ENCODE assay signal across 9 cellular contexts in the genomic region with DNA sequence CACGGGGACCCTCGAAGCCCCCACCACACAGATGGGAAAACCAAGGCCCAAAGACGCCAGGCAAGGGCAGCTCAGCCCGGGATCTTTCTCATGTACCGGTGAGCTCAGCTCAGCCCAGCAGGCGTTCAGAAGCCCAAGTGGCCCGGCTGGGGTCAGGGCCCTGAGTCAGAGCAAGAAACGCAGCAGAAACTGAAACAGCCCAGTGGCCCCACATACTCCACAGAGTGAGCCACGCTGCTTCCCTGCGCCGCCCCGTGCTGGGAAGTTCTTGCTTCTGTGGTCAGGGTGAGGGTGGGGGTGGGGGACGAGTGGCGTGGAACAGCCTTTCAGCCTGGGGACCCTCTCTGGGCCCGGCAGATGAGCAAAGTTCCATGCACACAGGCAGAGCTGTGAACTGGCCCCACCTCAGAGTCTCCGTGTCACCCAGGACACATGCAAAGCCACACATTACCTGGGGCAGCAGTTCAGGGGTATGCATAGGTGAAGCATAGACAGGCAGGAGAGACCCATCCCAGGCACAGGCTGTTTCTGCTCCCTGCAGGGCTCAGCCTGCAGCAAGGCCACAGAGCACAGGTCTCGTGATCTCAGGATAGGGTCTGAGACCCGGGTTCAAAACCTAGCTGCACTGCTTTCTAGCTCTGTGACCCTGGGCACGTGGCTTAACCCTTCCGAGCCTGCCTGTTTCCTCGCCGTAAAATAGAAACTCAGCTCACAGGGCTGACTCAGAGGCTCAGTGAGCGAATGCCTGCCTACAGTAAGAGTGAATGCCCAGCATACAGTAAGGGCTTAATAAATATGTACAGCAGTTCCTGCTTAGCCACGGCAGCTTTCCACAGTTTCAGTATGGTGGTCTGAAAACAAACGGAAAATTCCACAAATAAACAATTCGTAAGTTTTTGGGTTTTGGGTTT. TPM values are rescaled to one million over a fixed set of nuclear protein-coding genes. Genes with fewer than 3 reads are reported as not detected.
DNase-seq lines count a peak whose midpoint lies in the region; ATAC-seq and TF ChIP-seq lines count a peak whose summit lies in the region.
"Had no signal": no experiment of that assay in that cellular context is flagged by ENCODE, and none has a peak within 500 bp of the region (broad histone marks: within the 10 kb centered on the region; RNA-seq: fewer than 3 reads in every experiment).

No MANE protein-coding gene starts in this region.

- intact Hi-C loops in natural killer cell (cut with micrococcal nuclease), result no loop called here

- peaks cover 47% of the 10 kb centered on the region for H3K4me1 ChIP-seq in CD8-positive, alpha-beta memory T cell (ENCODE audit: insufficient read depth, low read length)

- peaks cover 42 to 76% (median 43%) of the 10 kb centered on the region in 3 donors for H3K4me1 Mint-ChIP-seq in CD8-positive, alpha-beta memory T cell
- H3K4me1 Mint-ChIP-seq in natural killer cell, result peaks cover 19 to 46% of the 10 kb centered on the region in 2 donors

- H3K4me3 Mint-ChIP-seq in CD8-positive, alpha-beta memory T cell, result peak overlapping the region; percentile 13 to 73 (median 65)
- H3K4me3 Mint-ChIP-seq in natural killer cell, result no peak overlapping the region

- H3K27me3 ChIP-seq in CD8-positive, alpha-beta memory T cell (ENCODE audit: insufficient read depth, low read length, poor library complexity, severe bottlenecking), result no peaks in the 10 kb centered on the region

- H3K27ac ChIP-seq in CD8-positive, alpha-beta memory T cell (ENCODE audit: low read depth, low read length), result peak overlapping the region; percentile 32
- H3K27ac ChIP-seq: epithelial cell of prostate had no signal

- CTCF ChIA-PET in CD8-positive, alpha-beta memory T cell (lab: Charles Lee), result interaction anchor here (0.8 to 1.8 kb wide), 2 partner anchors 56 to 80 kb away, joined by 3 to 4 read pairs; no protein-coding TSS in a partner anchor

- H3K9me3 ChIP-seq in CD8-positive, alpha-beta memory T cell (ENCODE audit: low read length), result no peaks in the 10 kb centered on the region

- H3K4me3 ChIP-seq in CD8-positive, alpha-beta memory T cell (ENCODE audit: low read length), result peak overlapping the region; percentile 36

- peak in 1 of 5 donors; percentile 16 for DNase-seq in CD8-positive, alpha-beta memory T cell
- DNase-seq in activated T-cell treated with anti-CD3 and anti-CD28 coated beads, Interleukin-2, amount 50 U/mL, for 48 hours, result peak; percentile 83 to 85
- DNase-seq in natural killer cell (no peak), NCI-H345 (lab: John Stamatoyannopoulos, UW) (no peak), DMS114 treated with DMSO at 0.1 percent for 48 hours (lab: John Stamatoyannopoulos, UW; ENCODE audit: unreplicated experiment) (no peak)
- DNase-seq in NK-92 treated with Interleukin-12 subunit alpha and Interleukin-12 subunit beta, amount 100 ng/mL, for 24 hours (lab: John Stamatoyannopoulos, UW), result no peak

- peak overlapping the region in 7 of 8 donors; percentile 11 to 92 (median 68) for H3K27ac Mint-ChIP-seq in CD8-positive, alpha-beta memory T cell
- H3K27ac Mint-ChIP-seq in natural killer cell, result peak overlapping the region in 1 of 2 donors; percentile 70

- H3K36me3 Mint-ChIP-seq in CD8-positive, alpha-beta memory T cell, result no peaks in the 10 kb centered on the region
- no peaks in the 10 kb centered on the region for H3K36me3 Mint-ChIP-seq in natural killer cell

- H3K27me3 Mint-ChIP-seq in CD8-positive, alpha-beta memory T cell, result no peaks in the 10 kb centered on the region
- H3K27me3 Mint-ChIP-seq in natural killer cell (ENCODE audit: low read depth in 2 of 2), result no peaks in the 10 kb centered on the region

- POLR2A ChIA-PET in CD8-positive, alpha-beta memory T cell (lab: Charles Lee), result no interaction called here

- no peaks in the 10 kb centered on the region for H3K9me3 Mint-ChIP-seq in CD8-positive, alpha-beta memory T cell
- no peaks in the 10 kb centered on the region for H3K9me3 Mint-ChIP-seq in natural killer cell

- ATAC-seq in GM21381 (IDR thresholded peaks at IDR 0.05; ENCODE audit: unreplicated experiment) (peak; percentile 65), HG03558 (IDR thresholded peaks at IDR 0.05; ENCODE audit: extremely low read depth, unreplicated experiment) (peak; percentile 66), natural killer cell (peak; percentile 70 to 73 (median 72))

- H3K36me3 ChIP-seq in CD8-positive, alpha-beta memory T cell (ENCODE audit: insufficient read depth, low read length), result no peaks in the 10 kb centered on the region

- no peak for TF ChIP-seq CTCF in natural killer cell (IDR thresholded peaks at IDR 0.05)

RNA-seq across cellular contexts. Expression of a gene that starts 21.6 kb away (rescaled TPM):
- total RNA-seq in CD8-positive, alpha-beta memory T cell, result 10 to 100 TPM; 96.6 to 97.4 TPM
- 16.7 TPM for polyA plus RNA-seq in CD8-positive, alpha-beta memory T cell
- 100 to 1,000 TPM; 109 to 126 (median 125) TPM for total RNA-seq in natural killer cell

Comparison
In these comparisons a context has a peak if more than half of its experiments do, and no peak if none do; other contexts are left out.
1. DNase-seq: peak in activated T-cell treated with anti-CD3 and anti-CD28 coated beads, Interleukin-2, amount 50 U/mL, for 48 hours (2 of 2); none in natural killer cell (single experiment), NCI-H345 (single experiment), NK-92 treated with Interleukin-12 subunit alpha and Interleukin-12 subunit beta, amount 100 ng/mL, for 24 hours (single experiment) and DMS114 treated with DMSO at 0.1 percent for 48 hours (single experiment).
2. Peak in every context shown above with its lines, with median percentiles within 50 percentile points of each other: ATAC-seq.